ENCODE assay signal across 9 cellular contexts in genomic region chr17:48612854-48613691, GRCh38. TPM values are rescaled to one million over a fixed set of nuclear protein-coding genes. Genes with fewer than 3 reads are reported as not detected.
DNase-seq lines count a peak whose midpoint lies in the region; ATAC-seq, FAIRE-seq and TF ChIP-seq lines count a peak whose summit lies in the region.
"Had no signal": no experiment of that assay in that cellular context is flagged by ENCODE, and none has a peak within 500 bp of the region (broad histone marks: within the 10 kb centered on the region; RNA-seq: fewer than 3 reads in every experiment).

No MANE protein-coding gene starts in this region.

- H3K4me1 ChIP-seq in A549 (peaks cover 13% of the 10 kb centered on the region), PC-9 (replicated peaks; ENCODE audit: insufficient read depth) (peaks cover 20% of the 10 kb centered on the region), astrocyte (ENCODE audit: insufficient read depth, low read length) (peaks cover 4% of the 10 kb centered on the region), HepG2 (ENCODE audit: insufficient read depth, low read length) (peaks cover 23% of the 10 kb centered on the region), suprapubic skin (peaks cover 64% of the 10 kb centered on the region)

- intact Hi-C loops in PC-9 (cut with micrococcal nuclease; ENCODE audit: unreplicated experiment) (loop anchor here (1.0 to 10.0 kb wide), 2 partner anchors 26 to 668 kb away; partner anchors contain the start of gene PNPO), HepG2 (cut with micrococcal nuclease; ENCODE audit: unreplicated experiment) (loop anchor here (2.0 kb wide), 1 partner anchor 460 kb away; no protein-coding TSS in a partner anchor)

- 1% methylated on average over 47 of the region's 67 CpGs for WGBS in A549 (ENCODE audit: missing lambda C conversion rate)
- 13% methylated on average over 40 of the region's 67 CpGs for WGBS in HepG2 (ENCODE audit: low lambda C conversion rate)
- WGBS in suprapubic skin = 1% methylated on average over 46 of the region's 67 CpGs

- H3K79me2 ChIP-seq in PC-9 (ENCODE audit: low read depth) (peaks cover 24% of the 10 kb centered on the region), astrocyte (ENCODE audit: insufficient read depth, low read length) (no peaks in the 10 kb centered on the region), HepG2 (ENCODE audit: insufficient read depth, low read length) (no peaks in the 10 kb centered on the region)

- peak overlapping the region; percentile 98 for H3K4me2 ChIP-seq in A549
- H3K4me2 ChIP-seq in PC-9 = peak overlapping the region; percentile 88
- H3K4me2 ChIP-seq in astrocyte (ENCODE audit: low read length) = peak overlapping the region; percentile 76
- H3K4me2 ChIP-seq in HepG2 (ENCODE audit: low read depth, low read length) = peak overlapping the region; percentile 70

- peak overlapping the region; percentile 60 for H3K4me3 Mint-ChIP-seq in astrocyte (ENCODE audit: unreplicated experiment)

- in situ Hi-C loops in HepG2 (cut with HindIII; ENCODE audit: extremely low pct_ligation_motif_present, low pct_unique_long_range_greater_than_20kb) = loop anchor here (5.0 kb wide), 1 partner anchor 586 kb away; no protein-coding TSS in a partner anchor

- peaks cover 27% of the 10 kb centered on the region for H3K9me3 Mint-ChIP-seq in astrocyte (ENCODE audit: unreplicated experiment)

- H2AFZ ChIP-seq in PC-9 (peak overlapping the region; percentile 92), astrocyte (ENCODE audit: low read depth, low read length) (no peak overlapping the region), HepG2 (ENCODE audit: low read length) (no peak overlapping the region)

- FAIRE-seq in A549 (lab: Jason Lieb, UNC) = no peak
- FAIRE-seq in astrocyte (lab: Jason Lieb, UNC) = no peak
- FAIRE-seq in HepG2 (lab: Jason Lieb, UNC) = no peak

- H3K36me3 ChIP-seq in PC-9 (ENCODE audit: low read depth) (no peaks in the 10 kb centered on the region), astrocyte (ENCODE audit: insufficient read depth, low read length) (no peaks in the 10 kb centered on the region), HepG2 (replicated peaks in 1 of 2; ENCODE audit: control insufficient read depth in 1 of 2, insufficient read depth in 2 of 2, low read length in 2 of 2) (no peaks in the 10 kb centered on the region), suprapubic skin (no peaks in the 10 kb centered on the region)

- H3K27ac ChIP-seq in A549 = peak overlapping the region; percentile 93 to 99
- H3K27ac ChIP-seq in PC-9 = peak overlapping the region; percentile 34; the same call in 1 of the 2 replicates
- no peak overlapping the region for H3K27ac ChIP-seq in astrocyte (ENCODE audit: low read depth, low read length)
- no peak overlapping the region for H3K27ac ChIP-seq in HepG2 (ENCODE audit: extremely low read length, insufficient read depth, low read length)
- peak overlapping the region; percentile 78 for H3K27ac ChIP-seq in suprapubic skin

- H3K27ac Mint-ChIP-seq in astrocyte (ENCODE audit: unreplicated experiment) = peak overlapping the region; percentile 81

- no peak overlapping the region for H3K9ac ChIP-seq in astrocyte (ENCODE audit: low read length)
- no peak overlapping the region for H3K9ac ChIP-seq in HepG2 (ENCODE audit: insufficient read depth, low read depth, low read length)

- peak overlapping the region; percentile 74 for H3K4me3 ChIP-seq in A549
- peak overlapping the region; percentile 28 for H3K4me3 ChIP-seq in GM12875 (ENCODE audit: low read depth, low read length)
- peak overlapping the region; percentile 80 for H3K4me3 ChIP-seq in PC-9
- peak overlapping the region; percentile 29 for H3K4me3 ChIP-seq in astrocyte (ENCODE audit: insufficient read depth, low read depth, low read length)
- peak overlapping the region in 2 of 3 experiments; percentile 28 to 55; a peak in 1 of 6 replicates for H3K4me3 ChIP-seq in HepG2 (replicated peaks in 1 of 3; ENCODE audit: insufficient read depth in 1 of 3, low read depth in 2 of 3, low read length in 3 of 3)
- peak overlapping the region; percentile 88 for H3K4me3 ChIP-seq in suprapubic skin

- H3K4me1 Mint-ChIP-seq in astrocyte (ENCODE audit: low read depth, unreplicated experiment) = no peaks in the 10 kb centered on the region

- TF ChIP-seq CTCF in A549 (IDR thresholded peaks at IDR 0.05) (no peak; the same call in 2 of the 3 replicates), GM12875 (IDR thresholded peaks at IDR 0.05; ENCODE audit: borderline replicate concordance, insufficient read depth, low read depth, low read length) (peak; percentile 38; the same call in 1 of the 2 replicates), PC-9 (conservative IDR thresholded peaks at IDR 0.05) (peak; percentile 22; the same call in 1 of the 2 replicates), astrocyte (IDR thresholded peaks at IDR 0.05; ENCODE audit: insufficient read depth, low read depth, low read length) (no peak), HepG2 (CRISPR knock-in tag; IDR thresholded peaks at IDR 0.05) (no peak), suprapubic skin (IDR thresholded peaks at IDR 0.05) (peak in 1 of 2 donors; percentile 23)

- H4K20me1 ChIP-seq in PC-9 (ENCODE audit: insufficient read depth) (no peaks in the 10 kb centered on the region), astrocyte (ENCODE audit: insufficient read depth, low read length) (peaks cover 31% of the 10 kb centered on the region), HepG2 (ENCODE audit: insufficient read depth, low read length) (peaks cover 6% of the 10 kb centered on the region; the same call in 1 of the 2 replicates)

- TF ChIP-seq POLR2A in A549 (IDR thresholded peaks at IDR 0.05; ENCODE audit: low read length) (peak; percentile 31; the same call in 1 of the 2 replicates), HepG2 (IDR thresholded peaks at IDR 0.05; ENCODE audit: insufficient read depth in 1 of 2, low read depth in 2 of 2, low read length in 2 of 2) (no peak), suprapubic skin (IDR thresholded peaks at IDR 0.05) (no peak)

- POLR2A ChIA-PET in A549 (lab: Yijun Ruan, JAX) = interaction anchor here (0.6 to 2.9 kb wide), 8 partner anchors 13 to 565 kb away, joined by 3 to 30 read pairs (median 4); partner anchors contain the start of genes HOXB9 and NFE2L1
- POLR2A ChIA-PET in PC-9 (lab: Charles Lee; ENCODE audit: unreplicated experiment) = interaction anchor here (0.6 kb wide), 4 partner anchors 67 to 685 kb away, joined by 3 to 11 read pairs (median 6); no protein-coding TSS in a partner anchor
- POLR2A ChIA-PET in HepG2 (lab: Yijun Ruan, JAX) = interaction anchor here (0.8 kb wide), 1 partner anchor 24 kb away, joined by 3 read pairs; no protein-coding TSS in a partner anchor

- BruUV-seq in PC-9 (replicated peaks; lab: Mats Ljungman, UMichigan) = no TSS peak
- BruUV-seq in HepG2 (replicated peaks; lab: Mats Ljungman, UMichigan) = no TSS peak

- H3K9me2 ChIP-seq in PC-9 (ENCODE audit: insufficient read depth) = no peaks in the 10 kb centered on the region

- ATAC-seq in A549 (peak; percentile 53 to 68), HepG2 (peak; percentile 80), HG02973 (IDR thresholded peaks at IDR 0.05; ENCODE audit: unreplicated experiment) (no peak)

- no peaks in the 10 kb centered on the region for H3K36me3 Mint-ChIP-seq in astrocyte (ENCODE audit: low read depth, unreplicated experiment)

- CTCF ChIA-PET in A549 (lab: Yijun Ruan, JAX) = interaction anchor here (0.7 to 3.0 kb wide), 26 partner anchors 8 to 587 kb away, joined by 3 to 17 read pairs (median 4); partner anchors contain the start of gene HOXB9
- CTCF ChIA-PET in PC-9 (lab: Charles Lee) = interaction anchor here (0.6 to 1.2 kb wide), 7 partner anchors 9 to 583 kb away, joined by 3 to 12 read pairs (median 3); partner anchors contain the start of gene HOXB6
- CTCF ChIA-PET in HepG2 (lab: Yijun Ruan, JAX; ENCODE audit: low intra/inter-chr PET ratio, low total read pairs) = interaction anchor here (1.4 kb wide), 1 partner anchor 11 kb away, joined by 4 read pairs; no protein-coding TSS in a partner anchor

- TF ChIP-seq RAD21 in A549 (conservative IDR thresholded peaks at IDR 0.05 in 1 of 2, IDR thresholded peaks at IDR 0.05 in 1 of 2) = no peak
- no peak for TF ChIP-seq RAD21 in HepG2 (CRISPR knock-in tag; IDR thresholded peaks at IDR 0.05)

- H3K9me3 ChIP-seq in A549 = no peaks in the 10 kb centered on the region
- H3K9me3 ChIP-seq in PC-9 (ENCODE audit: insufficient read depth, low read depth) = no peaks in the 10 kb centered on the region
- H3K9me3 ChIP-seq in astrocyte (ENCODE audit: insufficient read depth, low read depth, low read length) = peaks cover 3% of the 10 kb centered on the region
- H3K9me3 ChIP-seq in HepG2 (ENCODE audit: low read length) = no peaks in the 10 kb centered on the region
- no peaks in the 10 kb centered on the region for H3K9me3 ChIP-seq in suprapubic skin

- H3K27me3 ChIP-seq in PC-9 (ENCODE audit: insufficient read depth, low read depth) (no peaks in the 10 kb centered on the region), astrocyte (ENCODE audit: insufficient read depth, low read length) (peaks cover 86% of the 10 kb centered on the region), HepG2 (ENCODE audit: control insufficient read depth in 1 of 2, insufficient read depth in 2 of 2, low read length in 2 of 2) (peaks cover 28 to 97% of the 10 kb centered on the region in 2 experiments), suprapubic skin (peaks cover 69% of the 10 kb centered on the region)

- H3K27me3 Mint-ChIP-seq in astrocyte (ENCODE audit: low read depth, unreplicated experiment) = peaks cover 79% of the 10 kb centered on the region

- DNase-seq in A549 (ENCODE audit: low read depth in 1 of 2, low spot score in 1 of 2) (peak; percentile 79 to 84), PC-9 (peak in 1 of 2 experiments; percentile 38), astrocyte (ENCODE audit: low read depth) (no peak), HepG2 (ENCODE audit: low spot score) (peak; percentile 15), suprapubic skin (ENCODE audit: low spot score in 2 of 2) (no peak), medulla oblongata (ENCODE audit: extremely low spot score) (no peak)

- no peaks in the 10 kb centered on the region for H3F3A ChIP-seq in PC-9 (ENCODE audit: insufficient read depth, low read depth)

- TF ChIP-seq EP300 in A549 (IDR thresholded peaks at IDR 0.05) = no peak
- TF ChIP-seq EP300 in HepG2 (IDR thresholded peaks at IDR 0.05; ENCODE audit: low read depth in 2 of 2, low read length in 2 of 2) = no peak
- no peak for TF ChIP-seq EP300 in HepG2 (CRISPR knock-in tag; IDR thresholded peaks at IDR 0.05; ENCODE audit: borderline replicate concordance)
- TF ChIP-seq EP300 in suprapubic skin (IDR thresholded peaks at IDR 0.05) = no peak

RNA-seq across cellular contexts. Expression of gene HOXB8, which starts 2.0 kb away (rescaled TPM):
- polyA plus RNA-seq in A549 (2011; rRNA removed) = 8.9 and 11.1 TPM in 2 replicates
- 12.3 and 15.2 TPM in 2 replicates for polyA plus RNA-seq in A549 (2012; cell fraction: cytosol; rRNA removed)
- polyA plus RNA-seq in A549 (2012; cell fraction: nucleus; rRNA removed) = 12.8 and 13.1 TPM in 2 replicates
- polyA plus RNA-seq in A549 (2017; fragmentation: RNase III; extraction: RNeasy Plus Mini Kit Qiagen cat#74134 plus additional on column Dnase treatment) = 4.6 to 5.8 TPM (median 4.7 TPM) in 3 replicates
- polyA minus RNA-seq in A549 (2011; rRNA and poly(A)+ RNA removed) = 4.1 and 5.1 TPM in 2 replicates
- total RNA-seq in PC-9 (2021) = 0.70 and 1.3 TPM in 2 replicates
- total RNA-seq in astrocyte = not detected in 2 replicates
- total RNA-seq in HepG2 (2016; rRNA removed; fragmentation: Illumina TruSeq; extraction: Trizol) = not detected in 2 replicates
- total RNA-seq in HepG2 (2016; cell fraction: cytosol; rRNA removed; fragmentation: Illumina TruSeq; extraction: Trizol; ENCODE audit: low read depth) = not detected in 2 replicates
- not detected in 2 replicates for total RNA-seq in HepG2 (2016; cell fraction: insoluble cytoplasmic fraction; rRNA removed; fragmentation: Illumina TruSeq; extraction: Trizol)
- not detected in 2 replicates for total RNA-seq in HepG2 (2016; cell fraction: membrane; rRNA removed; fragmentation: Illumina TruSeq; extraction: Trizol)
- not detected in 2 replicates for total RNA-seq in HepG2 (2016; cell fraction: nucleus; rRNA removed; fragmentation: Illumina TruSeq; extraction: Trizol)
- not detected in 2 replicates for polyA plus RNA-seq in HepG2 (2011; rRNA removed)
- not detected in 2 replicates for polyA plus RNA-seq in HepG2 (2011; cell fraction: cytosol; rRNA removed)
- polyA plus RNA-seq in HepG2 (2011; cell fraction: nucleus; rRNA removed) = not detected in 2 replicates
- not detected in 2 replicates for polyA plus RNA-seq in HepG2 (2012)
- polyA plus RNA-seq in HepG2 (2016; cell fraction: cytosol; fragmentation: Illumina TruSeq; extraction: Trizol; ENCODE audit: low read depth) = not detected in 2 replicates
- polyA plus RNA-seq in HepG2 (2016; cell fraction: insoluble cytoplasmic fraction; fragmentation: Illumina TruSeq; extraction: Trizol; ENCODE audit: low read depth) = not detected in 2 replicates
- polyA plus RNA-seq in HepG2 (2016; cell fraction: membrane; fragmentation: Illumina TruSeq; extraction: Trizol; ENCODE audit: low read depth) = not detected in 2 replicates
- polyA plus RNA-seq in HepG2 (2016; cell fraction: nucleus; fragmentation: Illumina TruSeq; extraction: Trizol; ENCODE audit: insufficient read depth, low read depth) = not detected in 2 replicates
- 0.19 TPM in 1 of 2 replicates, not detected in the other for polyA minus RNA-seq in HepG2 (2011; rRNA and poly(A)+ RNA removed; ENCODE audit: low replicate concordance)
- not detected in 2 replicates for polyA minus RNA-seq in HepG2 (2011; cell fraction: cytosol; rRNA and poly(A)+ RNA removed)
- not detected in 2 replicates for polyA minus RNA-seq in HepG2 (2011; cell fraction: nucleus; rRNA and poly(A)+ RNA removed)
- total RNA-seq in suprapubic skin = not detected

RNA-seq across cellular contexts. Expression of gene HOXB7, which starts 2.3 kb away (rescaled TPM):
- 15.4 and 22.3 TPM in 2 replicates for polyA plus RNA-seq in A549 (2011; rRNA removed)
- polyA plus RNA-seq in A549 (2012; cell fraction: cytosol; rRNA removed) = 16.9 TPM in 2 replicates
- 9.0 and 12.5 TPM in 2 replicates for polyA plus RNA-seq in A549 (2012; cell fraction: nucleus; rRNA removed)
- 27.4 to 32.3 TPM (median 27.4 TPM) in 3 replicates for polyA plus RNA-seq in A549 (2017; fragmentation: RNase III; extraction: RNeasy Plus Mini Kit Qiagen cat#74134 plus additional on column Dnase treatment)
- polyA minus RNA-seq in A549 (2011; rRNA and poly(A)+ RNA removed) = 6.5 and 6.6 TPM in 2 replicates
- total RNA-seq in PC-9 (2021) = 28.2 and 34.0 TPM in 2 replicates
- not detected in 2 replicates for total RNA-seq in astrocyte
- total RNA-seq in HepG2 (2016; rRNA removed; fragmentation: Illumina TruSeq; extraction: Trizol) = not detected in 2 replicates
- total RNA-seq in HepG2 (2016; cell fraction: cytosol; rRNA removed; fragmentation: Illumina TruSeq; extraction: Trizol; ENCODE audit: low read depth) = not detected in 2 replicates
- total RNA-seq in HepG2 (2016; cell fraction: insoluble cytoplasmic fraction; rRNA removed; fragmentation: Illumina TruSeq; extraction: Trizol) = not detected in 2 replicates
- not detected in 2 replicates for total RNA-seq in HepG2 (2016; cell fraction: membrane; rRNA removed; fragmentation: Illumina TruSeq; extraction: Trizol)
- total RNA-seq in HepG2 (2016; cell fraction: nucleus; rRNA removed; fragmentation: Illumina TruSeq; extraction: Trizol) = not detected in 2 replicates
- polyA plus RNA-seq in HepG2 (2011; rRNA removed) = 0.04 and 0.08 TPM in 2 replicates
- polyA plus RNA-seq in HepG2 (2011; cell fraction: cytosol; rRNA removed) = not detected in 2 replicates
- polyA plus RNA-seq in HepG2 (2011; cell fraction: nucleus; rRNA removed) = not detected in 2 replicates
- not detected in 2 replicates for polyA plus RNA-seq in HepG2 (2012)
- polyA plus RNA-seq in HepG2 (2016; cell fraction: cytosol; fragmentation: Illumina TruSeq; extraction: Trizol; ENCODE audit: low read depth) = not detected in 2 replicates
- polyA plus RNA-seq in HepG2 (2016; cell fraction: insoluble cytoplasmic fraction; fragmentation: Illumina TruSeq; extraction: Trizol; ENCODE audit: low read depth) = not detected in 2 replicates
- not detected in 2 replicates for polyA plus RNA-seq in HepG2 (2016; cell fraction: membrane; fragmentation: Illumina TruSeq; extraction: Trizol; ENCODE audit: low read depth)
- polyA plus RNA-seq in HepG2 (2016; cell fraction: nucleus; fragmentation: Illumina TruSeq; extraction: Trizol; ENCODE audit: insufficient read depth, low read depth) = not detected in 2 replicates
- 8.9 TPM in 1 of 2 replicates, not detected in the other for polyA minus RNA-seq in HepG2 (2011; rRNA and poly(A)+ RNA removed; ENCODE audit: low replicate concordance)
- not detected in 2 replicates for polyA minus RNA-seq in HepG2 (2011; cell fraction: cytosol; rRNA and poly(A)+ RNA removed)
- not detected in 2 replicates for polyA minus RNA-seq in HepG2 (2011; cell fraction: nucleus; rRNA and poly(A)+ RNA removed)
- total RNA-seq in suprapubic skin = 1 to 10 TPM in 3 of 4 donors, under 1 TPM in 1; 0.95 to 3.6 (median 2.4) TPM
- total RNA-seq: temporal lobe had no signal

RNA-seq across cellular contexts. Expression of gene HOXB6, which starts 8.3 kb away (rescaled TPM):
- 9.4 and 10.2 TPM in 2 replicates for polyA plus RNA-seq in A549 (2011; rRNA removed)
- polyA plus RNA-seq in A549 (2012; cell fraction: cytosol; rRNA removed) = 8.7 and 9.0 TPM in 2 replicates
- 48.0 and 49.7 TPM in 2 replicates for polyA plus RNA-seq in A549 (2012; cell fraction: nucleus; rRNA removed)
- polyA plus RNA-seq in A549 (2017; fragmentation: RNase III; extraction: RNeasy Plus Mini Kit Qiagen cat#74134 plus additional on column Dnase treatment) = 12.3 to 14.9 TPM (median 14.7 TPM) in 3 replicates
- polyA minus RNA-seq in A549 (2011; rRNA and poly(A)+ RNA removed) = 4.4 and 4.9 TPM in 2 replicates
- 27.9 and 30.7 TPM in 2 replicates for total RNA-seq in PC-9 (2021)
- not detected in 2 replicates for total RNA-seq in astrocyte
- total RNA-seq in HepG2 (2016; rRNA removed; fragmentation: Illumina TruSeq; extraction: Trizol) = not detected in 2 replicates
- not detected in 2 replicates for total RNA-seq in HepG2 (2016; cell fraction: cytosol; rRNA removed; fragmentation: Illumina TruSeq; extraction: Trizol; ENCODE audit: low read depth)
- total RNA-seq in HepG2 (2016; cell fraction: insoluble cytoplasmic fraction; rRNA removed; fragmentation: Illumina TruSeq; extraction: Trizol) = not detected in 2 replicates
- total RNA-seq in HepG2 (2016; cell fraction: membrane; rRNA removed; fragmentation: Illumina TruSeq; extraction: Trizol) = not detected in 2 replicates
- total RNA-seq in HepG2 (2016; cell fraction: nucleus; rRNA removed; fragmentation: Illumina TruSeq; extraction: Trizol) = not detected in 2 replicates
- not detected in 2 replicates for polyA plus RNA-seq in HepG2 (2011; rRNA removed)
- not detected in 2 replicates for polyA plus RNA-seq in HepG2 (2011; cell fraction: cytosol; rRNA removed)
- not detected in 2 replicates for polyA plus RNA-seq in HepG2 (2011; cell fraction: nucleus; rRNA removed)
- not detected in 2 replicates for polyA plus RNA-seq in HepG2 (2012)
- polyA plus RNA-seq in HepG2 (2016; cell fraction: cytosol; fragmentation: Illumina TruSeq; extraction: Trizol; ENCODE audit: low read depth) = not detected in 2 replicates
- not detected in 2 replicates for polyA plus RNA-seq in HepG2 (2016; cell fraction: insoluble cytoplasmic fraction; fragmentation: Illumina TruSeq; extraction: Trizol; ENCODE audit: low read depth)
- polyA plus RNA-seq in HepG2 (2016; cell fraction: membrane; fragmentation: Illumina TruSeq; extraction: Trizol; ENCODE audit: low read depth) = not detected in 2 replicates
- not detected in 2 replicates for polyA plus RNA-seq in HepG2 (2016; cell fraction: nucleus; fragmentation: Illumina TruSeq; extraction: Trizol; ENCODE audit: insufficient read depth, low read depth)
- polyA minus RNA-seq in HepG2 (2011; rRNA and poly(A)+ RNA removed; ENCODE audit: low replicate concordance) = 3.5 TPM in 1 of 2 replicates, not detected in the other
- polyA minus RNA-seq in HepG2 (2011; cell fraction: cytosol; rRNA and poly(A)+ RNA removed) = not detected in 2 replicates
- not detected in 2 replicates for polyA minus RNA-seq in HepG2 (2011; cell fraction: nucleus; rRNA and poly(A)+ RNA removed)
- 1 to 10 TPM in 2 of 4 donors, under 1 TPM in 1, not detected in 1; 0.39 to 4.5 (median 1.3) TPM for total RNA-seq in suprapubic skin
- total RNA-seq: temporal lobe had no signal

RNA-seq across cellular contexts. Expression of gene HOXB9, which starts 13.1 kb away (rescaled TPM):
- polyA plus RNA-seq in A549 (2011; rRNA removed) (22.0 and 24.6 TPM in 2 replicates), A549 (2017; fragmentation: RNase III; extraction: RNeasy Plus Mini Kit Qiagen cat#74134 plus additional on column Dnase treatment) (5.6 to 7.3 TPM (median 6.2 TPM) in 3 replicates), HepG2 (2011; rRNA removed) (not detected in 2 replicates)
- polyA plus RNA-seq in A549 (2012; cell fraction: cytosol; rRNA removed) = 10.3 and 12.9 TPM in 2 replicates
- polyA plus RNA-seq in A549 (2012; cell fraction: nucleus; rRNA removed) = 11.1 and 12.9 TPM in 2 replicates
- 10.4 and 12.1 TPM in 2 replicates for polyA minus RNA-seq in A549 (2011; rRNA and poly(A)+ RNA removed)
- total RNA-seq in PC-9 (2021) (0.30 and 0.70 TPM in 2 replicates), astrocyte (0.10 and 0.11 TPM in 2 replicates), HepG2 (2016; rRNA removed; fragmentation: Illumina TruSeq; extraction: Trizol) (not detected in 2 replicates), suprapubic skin (under 1 TPM in 2 of 4 donors, not detected in 2; 0.23 to 0.42 TPM)
- total RNA-seq in HepG2 (2016; cell fraction: cytosol; rRNA removed; fragmentation: Illumina TruSeq; extraction: Trizol; ENCODE audit: low read depth) = not detected in 2 replicates
- total RNA-seq in HepG2 (2016; cell fraction: insoluble cytoplasmic fraction; rRNA removed; fragmentation: Illumina TruSeq; extraction: Trizol) = not detected in 2 replicates
- not detected in 2 replicates for total RNA-seq in HepG2 (2016; cell fraction: membrane; rRNA removed; fragmentation: Illumina TruSeq; extraction: Trizol)
- total RNA-seq in HepG2 (2016; cell fraction: nucleus; rRNA removed; fragmentation: Illumina TruSeq; extraction: Trizol) = not detected in 2 replicates
- 0.01 TPM in 1 of 2 replicates, not detected in the other for polyA plus RNA-seq in HepG2 (2011; cell fraction: cytosol; rRNA removed)
- polyA plus RNA-seq in HepG2 (2011; cell fraction: nucleus; rRNA removed) = not detected in 2 replicates
- polyA plus RNA-seq in HepG2 (2012) = not detected in 2 replicates
- not detected in 2 replicates for polyA plus RNA-seq in HepG2 (2016; cell fraction: cytosol; fragmentation: Illumina TruSeq; extraction: Trizol; ENCODE audit: low read depth)
- not detected in 2 replicates for polyA plus RNA-seq in HepG2 (2016; cell fraction: insoluble cytoplasmic fraction; fragmentation: Illumina TruSeq; extraction: Trizol; ENCODE audit: low read depth)
- polyA plus RNA-seq in HepG2 (2016; cell fraction: membrane; fragmentation: Illumina TruSeq; extraction: Trizol; ENCODE audit: low read depth) = not detected in 2 replicates
- polyA plus RNA-seq in HepG2 (2016; cell fraction: nucleus; fragmentation: Illumina TruSeq; extraction: Trizol; ENCODE audit: insufficient read depth, low read depth) = not detected in 2 replicates
- polyA minus RNA-seq in HepG2 (2011; rRNA and poly(A)+ RNA removed; ENCODE audit: low replicate concordance) = 0.06 and 0.49 TPM in 2 replicates
- polyA minus RNA-seq in HepG2 (2011; cell fraction: cytosol; rRNA and poly(A)+ RNA removed) = not detected in 2 replicates
- not detected in 2 replicates for polyA minus RNA-seq in HepG2 (2011; cell fraction: nucleus; rRNA and poly(A)+ RNA removed)
- total RNA-seq: temporal lobe had no signal

RNA-seq across cellular contexts. Expression of gene HOXB5, which starts 19.5 kb away (rescaled TPM):
- 2.5 and 2.7 TPM in 2 replicates for polyA plus RNA-seq in A549 (2011; rRNA removed)
- 1.9 and 2.5 TPM in 2 replicates for polyA plus RNA-seq in A549 (2012; cell fraction: cytosol; rRNA removed)
- polyA plus RNA-seq in A549 (2012; cell fraction: nucleus; rRNA removed) = 21.9 and 24.5 TPM in 2 replicates
- polyA plus RNA-seq in A549 (2017; fragmentation: RNase III; extraction: RNeasy Plus Mini Kit Qiagen cat#74134 plus additional on column Dnase treatment) = 2.1 to 3.0 TPM (median 2.4 TPM) in 3 replicates
- 0.39 and 0.74 TPM in 2 replicates for polyA minus RNA-seq in A549 (2011; rRNA and poly(A)+ RNA removed)
- total RNA-seq in PC-9 (2021) = 8.3 and 12.9 TPM in 2 replicates
- total RNA-seq in astrocyte = not detected in 2 replicates
- not detected in 2 replicates for total RNA-seq in HepG2 (2016; rRNA removed; fragmentation: Illumina TruSeq; extraction: Trizol)
- not detected in 2 replicates for total RNA-seq in HepG2 (2016; cell fraction: cytosol; rRNA removed; fragmentation: Illumina TruSeq; extraction: Trizol; ENCODE audit: low read depth)
- total RNA-seq in HepG2 (2016; cell fraction: insoluble cytoplasmic fraction; rRNA removed; fragmentation: Illumina TruSeq; extraction: Trizol) = not detected in 2 replicates
- total RNA-seq in HepG2 (2016; cell fraction: membrane; rRNA removed; fragmentation: Illumina TruSeq; extraction: Trizol) = not detected in 2 replicates
- not detected in 2 replicates for total RNA-seq in HepG2 (2016; cell fraction: nucleus; rRNA removed; fragmentation: Illumina TruSeq; extraction: Trizol)
- not detected in 2 replicates for polyA plus RNA-seq in HepG2 (2011; rRNA removed)
- not detected in 2 replicates for polyA plus RNA-seq in HepG2 (2011; cell fraction: cytosol; rRNA removed)
- not detected in 2 replicates for polyA plus RNA-seq in HepG2 (2011; cell fraction: nucleus; rRNA removed)
- not detected in 2 replicates for polyA plus RNA-seq in HepG2 (2012)
- polyA plus RNA-seq in HepG2 (2016; cell fraction: cytosol; fragmentation: Illumina TruSeq; extraction: Trizol; ENCODE audit: low read depth) = not detected in 2 replicates
- polyA plus RNA-seq in HepG2 (2016; cell fraction: insoluble cytoplasmic fraction; fragmentation: Illumina TruSeq; extraction: Trizol; ENCODE audit: low read depth) = not detected in 2 replicates
- not detected in 2 replicates for polyA plus RNA-seq in HepG2 (2016; cell fraction: membrane; fragmentation: Illumina TruSeq; extraction: Trizol; ENCODE audit: low read depth)
- polyA plus RNA-seq in HepG2 (2016; cell fraction: nucleus; fragmentation: Illumina TruSeq; extraction: Trizol; ENCODE audit: insufficient read depth, low read depth) = not detected in 2 replicates
- 0.49 TPM in 1 of 2 replicates, not detected in the other for polyA minus RNA-seq in HepG2 (2011; rRNA and poly(A)+ RNA removed; ENCODE audit: low replicate concordance)
- not detected in 2 replicates for polyA minus RNA-seq in HepG2 (2011; cell fraction: cytosol; rRNA and poly(A)+ RNA removed)
- polyA minus RNA-seq in HepG2 (2011; cell fraction: nucleus; rRNA and poly(A)+ RNA removed) = not detected in 2 replicates
- under 1 TPM in 2 of 4 donors, not detected in 2; 0.72 to 0.80 TPM for total RNA-seq in suprapubic skin
- total RNA-seq: temporal lobe had no signal

Comparison
In these comparisons a context has a peak if more than half of its experiments do, and no peak if none do; other contexts are left out.
1. DNase-seq: peak in A549 (2 of 2) and HepG2 (single experiment); none in astrocyte (single experiment), suprapubic skin (0 of 2) and medulla oblongata (single experiment).
2. H3K27ac ChIP-seq: peak in A549 (2 of 2), PC-9 (single experiment) and suprapubic skin (single experiment); none in astrocyte (single experiment) and HepG2 (single experiment).
3. H3K4me3 ChIP-seq: peak in every context shown above with its lines; median percentile 88 in suprapubic skin; 80 in PC-9; 74 in A549; 42 in HepG2; 29 in astrocyte; 28 in GM12875.
4. CTCF ChIP-seq: peak in GM12875 (single experiment) and PC-9 (single experiment); none in A549 (single experiment), astrocyte (single experiment) and HepG2 (single experiment).
5. Of the 38 proteins assayed by ChIP-seq in both HepG2 and A549: peak only in HepG2: none; only in A549: BCL3, MAX, PHF8 and POLR2A; in both: none; in neither: 33; mixed calls (peak in some experiments, not most) for 1.
6. Peak in every context shown above with its lines, with median percentiles within 50 percentile points of each other: H3K4me2 ChIP-seq.